9 cellular contexts compared by ENCODE assay signal in genomic region chr12:46124132-46124847, GRCh38.
A peak's percentile ranks its signal among the peaks of the same experiment; 100 is the strongest.
DNase-seq lines count a peak whose midpoint lies in the region; ATAC-seq, FAIRE-seq and TF ChIP-seq lines count a peak whose summit lies in the region.
"Had no signal": no experiment of that assay in that cellular context is flagged by ENCODE, and none has a peak within 500 bp of the region (broad histone marks: within the 10 kb centered on the region; RNA-seq: fewer than 3 reads in every experiment).

No MANE protein-coding gene starts in this region.

- no peak overlapping the region for H3K27ac ChIP-seq in substantia nigra (ENCODE audit: low read depth, low read length, poor library complexity, severe bottlenecking)
- H3K27ac ChIP-seq: BLaER1 treated with 17β-estradiol and CSF1 and Interleukin-3, amounts not matched to agents 10 nM and 100 nM had no signal

- no peak for TF ChIP-seq POLR2A in erythroblast (IDR thresholded peaks at IDR 0.05; ENCODE audit: low read length)

- ATAC-seq in GM21529 (IDR thresholded peaks at IDR 0.05; ENCODE audit: unreplicated experiment): peak; percentile 12

- DNase-seq in NCI-H82 (lab: John Stamatoyannopoulos, UW): peak; percentile 47
- DNase-seq in erythroblast (lab: John Stamatoyannopoulos, UW): peak; percentile 36 to 63
- DNase-seq in renal cortical epithelial cell (ENCODE audit: low read depth): peak; percentile 85
- no peak for DNase-seq in posterior vena cava (ENCODE audit: low spot score)
- no peak for DNase-seq in substantia nigra (lab: John Stamatoyannopoulos, UW)
- DNase-seq in D721Med (ENCODE audit: insufficient read length, low spot score): no peak
- no peak for DNase-seq in NCI-H524 treated with DMSO at 0.1 percent for 48 hours (lab: John Stamatoyannopoulos, UW)

- FAIRE-seq in D721Med (lab: Jason Lieb, UNC): no peak

- no peak for TF ChIP-seq CTCF in D721Med (IDR thresholded peaks at IDR 0.05; ENCODE audit: insufficient read depth, missing control alignments)

- intact Hi-C loops in posterior vena cava (cut with DNase I): no loop called here

Comparison
In these comparisons a context has a peak if more than half of its experiments do, and no peak if none do; other contexts are left out.
1. DNase-seq: peak in NCI-H82 (single experiment), erythroblast (2 of 2) and renal cortical epithelial cell (single experiment); none in posterior vena cava (single experiment), substantia nigra (0 of 49), D721Med (single experiment) and NCI-H524 treated with DMSO at 0.1 percent for 48 hours (single experiment).